Comparison of ENCODE assay signal across 22 cellular contexts in the genomic region with DNA sequence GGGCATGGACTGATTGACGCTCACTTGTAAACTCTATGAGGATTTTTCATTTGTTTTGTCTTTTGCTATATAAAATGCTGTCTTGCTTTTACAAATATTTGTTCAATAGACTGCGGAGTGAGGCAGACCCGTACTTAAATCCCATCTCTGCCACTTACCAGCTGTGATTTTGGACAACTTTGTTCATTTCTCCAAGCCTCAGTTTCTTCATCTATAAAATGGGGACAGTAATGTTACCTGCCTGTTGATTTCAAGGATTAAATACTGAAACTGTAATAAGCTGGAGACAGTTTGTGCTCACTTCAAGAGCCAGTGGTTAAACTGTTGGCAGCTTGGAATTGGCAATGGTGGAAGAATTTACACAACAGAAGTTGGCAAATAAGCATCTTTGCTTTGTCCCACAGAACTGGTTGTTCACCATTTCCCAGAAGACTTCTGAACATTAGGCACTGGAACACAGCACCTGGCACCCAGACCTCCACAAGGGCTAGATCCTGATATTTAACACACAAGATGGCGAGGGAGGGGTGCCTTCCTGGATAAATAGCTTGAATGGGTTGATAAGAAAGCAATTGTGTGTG.
"Had no signal": no experiment of that assay in that cellular context is flagged by ENCODE, and none has a peak within 500 bp of the region (broad histone marks: within the 10 kb centered on the region; RNA-seq: fewer than 3 reads in every experiment).

No MANE protein-coding gene starts in this region.

- H3K36me3 ChIP-seq: esophagus muscularis mucosa, gastroesophageal sphincter, heart left ventricle, left lung, lower lobe of right lung had no signal

- H3K27ac ChIP-seq: coronary artery, dorsolateral prefrontal cortex, esophagus muscularis mucosa, foreskin keratinocyte, gastroesophageal sphincter, heart left ventricle, hepatocyte, left lung, lower lobe of right lung had no signal

- H3K9me3 ChIP-seq: esophagus muscularis mucosa, left lung, lower lobe of right lung had no signal

- H3K4me1 ChIP-seq: foreskin keratinocyte, heart left ventricle, left lung, lower lobe of right lung had no signal

- H3K27me3 ChIP-seq: dorsolateral prefrontal cortex, esophagus muscularis mucosa, foreskin keratinocyte, gastroesophageal sphincter, heart left ventricle, hepatocyte, left lung had no signal

- ATAC-seq: foreskin keratinocyte, gastroesophageal sphincter, heart left ventricle, left colon, left lung, left ventricle myocardium superior, lower lobe of right lung, mucosa of descending colon had no signal

- H3K4me3 ChIP-seq: coronary artery, dorsolateral prefrontal cortex, esophagus muscularis mucosa, gastroesophageal sphincter, heart left ventricle, hepatocyte, left lung, lower lobe of right lung, mucosa of descending colon had no signal

- DNase-seq: dermis blood vessel endothelial cell; effector CD4-positive, alpha-beta T cell; effector memory CD4-positive, alpha-beta T cell; foreskin keratinocyte; heart left ventricle; hypothalamus; immature natural killer cell; islet precursor cell; kidney; kidney glomerular epithelial cell; left colon; left ventricle myocardium superior; lower lobe of right lung; mesenchymal stem cell; mucosa of descending colon; naive B cell had no signal
